ENCODE assay signal across 8 cellular contexts in the genomic region with DNA sequence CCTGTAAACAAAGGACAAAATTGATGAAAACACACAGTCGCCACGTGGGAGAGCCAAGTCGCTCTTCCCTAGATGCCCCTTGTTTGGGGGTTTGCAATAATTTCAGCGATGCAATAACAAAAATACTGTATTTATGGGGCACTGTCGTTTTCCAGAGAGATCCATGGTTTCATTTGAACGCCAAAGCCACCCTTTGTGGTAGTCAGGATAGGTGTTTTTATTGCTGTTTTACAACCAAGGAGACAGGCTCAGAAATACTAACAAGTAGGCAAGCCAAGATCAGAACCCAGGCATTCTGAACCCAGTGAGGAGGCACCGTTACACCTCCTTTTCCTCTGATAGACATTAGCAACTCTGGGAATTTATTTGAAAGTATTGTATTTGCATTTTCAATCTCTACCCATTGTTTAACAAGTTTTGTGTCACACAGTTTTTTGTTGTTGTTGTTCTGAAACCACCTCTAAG. TPM values are rescaled to one million over a fixed set of nuclear protein-coding genes. Genes with fewer than 3 reads are reported as not detected.
DNase-seq lines count a peak whose midpoint lies in the region; ATAC-seq and TF ChIP-seq lines count a peak whose summit lies in the region.

No MANE protein-coding gene starts in this region.

- H3K27me3 Mint-ChIP-seq in memory B cell = no peaks in the 10 kb centered on the region

- WGBS in body of pancreas, 2 donors = 4 to 5% methylated on average over 7 of the region's 7 CpGs

- TF ChIP-seq CTCF in right atrium auricular region (IDR thresholded peaks at IDR 0.05) = no peak
- TF ChIP-seq CTCF in body of pancreas (IDR thresholded peaks at IDR 0.05) = no peak
- no peak for TF ChIP-seq CTCF in vagina (IDR thresholded peaks at IDR 0.05)

- H3K4me1 Mint-ChIP-seq in memory B cell = peaks cover 31% of the 10 kb centered on the region

- H3K9me3 Mint-ChIP-seq in memory B cell = no peaks in the 10 kb centered on the region

- H3K4me3 ChIP-seq in right atrium auricular region (peak overlapping the region; percentile 71 to 96), body of pancreas (peak overlapping the region; percentile 22 to 53), vagina (peak overlapping the region; percentile 66 to 94)

- TF ChIP-seq POLR2A in body of pancreas (IDR thresholded peaks at IDR 0.05) (no peak), vagina (IDR thresholded peaks at IDR 0.05) (no peak)

- peak overlapping the region; percentile 95 for H3K27ac Mint-ChIP-seq in memory B cell

- H3K27ac ChIP-seq in right atrium auricular region = peak overlapping the region; percentile 94 to 99
- peak overlapping the region; percentile 80 to 98 (median 94) for H3K27ac ChIP-seq in body of pancreas
- H3K27ac ChIP-seq in vagina = peak overlapping the region; percentile 99

- intact Hi-C loops in left ventricle myocardium superior (cut with micrococcal nuclease) = no loop called here
- intact Hi-C loops in body of pancreas (cut with DNase I) = no loop called here
- intact Hi-C loops in vagina (cut with DNase I) = no loop called here

- DNase-seq in right atrium auricular region (ENCODE audit: low spot score) = no peak
- DNase-seq in left ventricle myocardium superior = no peak
- DNase-seq in body of pancreas = no peak
- no peak for DNase-seq in memory B cell (ENCODE audit: low spot score in 2 of 2)
- DNase-seq in vagina (ENCODE audit: extremely low spot score in 2 of 2) = no peak
- no peak for DNase-seq in stimulated activated CD4-positive, alpha-beta T cell treated with anti-CD3 and anti-CD28 coated beads, Interleukin-4, amount 100 ng/mL, for 24 hours
- DNase-seq in ureter (ENCODE audit: low spot score) = no peak
- DNase-seq in SHP77 treated with DMSO at 0.1 percent for 48 hours (lab: John Stamatoyannopoulos, UW) = no peak

- no peaks in the 10 kb centered on the region for H3K36me3 Mint-ChIP-seq in memory B cell

- H3K9me3 ChIP-seq in right atrium auricular region (no peaks in the 10 kb centered on the region), body of pancreas (no peaks in the 10 kb centered on the region), vagina (no peaks in the 10 kb centered on the region)

- peak overlapping the region; percentile 92 for H3K4me3 Mint-ChIP-seq in memory B cell

- no peak for ATAC-seq in left ventricle myocardium superior
- ATAC-seq in body of pancreas = no peak
- ATAC-seq in memory B cell (ENCODE audit: low read depth) = no peak

- H3K36me3 ChIP-seq in right atrium auricular region = no peaks in the 10 kb centered on the region
- H3K36me3 ChIP-seq in body of pancreas (replicated peaks in 1 of 2; ENCODE audit: insufficient read depth in 1 of 2, low read depth in 2 of 2) = no peaks in the 10 kb centered on the region
- H3K36me3 ChIP-seq in vagina = no peaks in the 10 kb centered on the region

- H3K27me3 ChIP-seq in right atrium auricular region (no peaks in the 10 kb centered on the region), body of pancreas (no peaks in the 10 kb centered on the region), vagina (no peaks in the 10 kb centered on the region)

- H3K4me1 ChIP-seq in right atrium auricular region (peaks cover 0 to 28% of the 10 kb centered on the region in 2 donors), body of pancreas (peaks cover 39% of the 10 kb centered on the region), vagina (peaks cover 44% of the 10 kb centered on the region)

RNA-seq across cellular contexts. Expression of a gene that starts 0.8 kb away (rescaled TPM):
- total RNA-seq in right atrium auricular region = 10 to 100 TPM; 13.3 to 17.6 TPM
- total RNA-seq in left ventricle myocardium superior = 25.5 TPM
- total RNA-seq in body of pancreas = 10 to 100 TPM; 16.3 to 25.1 TPM
- total RNA-seq in vagina = 28.5 TPM
- 54.3 TPM for total RNA-seq in ureter

RNA-seq across cellular contexts. Expression of a gene that starts 13.3 kb away (rescaled TPM):
- total RNA-seq in right atrium auricular region (not detected), left ventricle myocardium superior (0.55 TPM), body of pancreas (not detected), vagina (not detected), ureter (not detected)
